ENCODE assay signal across 32 cellular contexts in genomic region chr20:58479666-58480454, GRCh38. TPM values are rescaled to one million over a fixed set of nuclear protein-coding genes. Genes with fewer than 3 reads are reported as not detected.
"Had no signal": no experiment of that assay in that cellular context is flagged by ENCODE, and none has a peak within 500 bp of the region (broad histone marks: within the 10 kb centered on the region; RNA-seq: fewer than 3 reads in every experiment).

No MANE protein-coding gene starts in this region.

- H3K27ac Mint-ChIP-seq: naive thymus-derived CD8-positive, alpha-beta T cell; nephron progenitor cell; stimulated activated effector memory CD8-positive, alpha-beta T cell treated with anti-CD3 and anti-CD28 coated beads, Interleukin-12 subunit alpha, Interleukin-12 subunit beta, amount 100 ng/mL, for 72 hours; type B pancreatic cell had no signal

- H3K27ac ChIP-seq: esophagus muscularis mucosa, foreskin keratinocyte, gastroesophageal sphincter, hepatocyte, ovary, psoas muscle, right lobe of liver, testis, tibial artery had no signal

- H3K36me3 Mint-ChIP-seq: stimulated activated effector memory CD8-positive, alpha-beta T cell treated with anti-CD3 and anti-CD28 coated beads, Interleukin-12 subunit alpha, Interleukin-12 subunit beta, amount 100 ng/mL, for 72 hours; type B pancreatic cell had no signal

- H3K36me3 ChIP-seq: esophagus muscularis mucosa, gastroesophageal sphincter, heart left ventricle, ovary, right lobe of liver, tibial artery had no signal

- ATAC-seq: foreskin keratinocyte; gastroesophageal sphincter; naive thymus-derived CD8-positive, alpha-beta T cell; psoas muscle; right lobe of liver; stimulated activated effector memory CD8-positive, alpha-beta T cell treated with anti-CD3 and anti-CD28 coated beads, Interleukin-12 subunit alpha, Interleukin-12 subunit beta, amount 100 ng/mL, for 72 hours had no signal

- H3K4me1 ChIP-seq: foreskin keratinocyte, psoas muscle, right lobe of liver, testis, tibial artery had no signal

- H3K4me3 ChIP-seq: esophagus muscularis mucosa, gastroesophageal sphincter, heart left ventricle, hepatocyte, ovary, psoas muscle, right lobe of liver, smooth muscle cell, testis, tibial artery had no signal

- H3K9me3 ChIP-seq: ovary, right lobe of liver, testis had no signal

- H3K27me3 ChIP-seq: esophagus muscularis mucosa, foreskin keratinocyte, gastroesophageal sphincter, heart left ventricle, hepatocyte, ovary, right lobe of liver, testis, tibial artery had no signal

- DNase-seq: caudate nucleus; cerebellar nuclear complex; cortex of kidney; effector CD4-positive, alpha-beta T cell; foreskin keratinocyte; kidney glomerular epithelial cell; mesenchymal stem cell; midbrain; naive thymus-derived CD8-positive, alpha-beta T cell; nephron progenitor cell; occipital lobe; ovary; posterior cingulate gyrus; psoas muscle; retina; right lobe of liver; stimulated activated CD4-positive, alpha-beta T cell treated with anti-CD3 and anti-CD28 coated beads, Interleukin-12 subunit alpha, Interleukin-12 subunit beta, amount 100 ng/mL, for 4 hours; stimulated activated CD4-positive, alpha-beta T cell treated with anti-CD3 and anti-CD28 coated beads, Interleukin-1b, Interleukin-23, amount 100 ng/mL, for 48 hours; stimulated activated CD4-positive, alpha-beta T cell treated with anti-CD3 and anti-CD28 coated beads, Interleukin-4, amount 100 ng/mL, for 24 hours; stimulated activated naive CD4-positive, alpha-beta T cell treated with Interleukin-2 at 50 U/mL for 16 hours; substantia nigra; testis; tibial artery had no signal

RNA-seq across cellular contexts. Expression of gene APCDD1L, which starts 35.3 kb away (rescaled TPM):
- total RNA-seq: dermis microvascular lymphatic vessel endothelial cell; lung microvascular endothelial cell; naive thymus-derived CD8-positive, alpha-beta T cell; occipital lobe had no signal
- polyA plus RNA-seq: hepatocyte had no signal
